Comparison of ENCODE assay signal across 18 cellular contexts in the genomic region with DNA sequence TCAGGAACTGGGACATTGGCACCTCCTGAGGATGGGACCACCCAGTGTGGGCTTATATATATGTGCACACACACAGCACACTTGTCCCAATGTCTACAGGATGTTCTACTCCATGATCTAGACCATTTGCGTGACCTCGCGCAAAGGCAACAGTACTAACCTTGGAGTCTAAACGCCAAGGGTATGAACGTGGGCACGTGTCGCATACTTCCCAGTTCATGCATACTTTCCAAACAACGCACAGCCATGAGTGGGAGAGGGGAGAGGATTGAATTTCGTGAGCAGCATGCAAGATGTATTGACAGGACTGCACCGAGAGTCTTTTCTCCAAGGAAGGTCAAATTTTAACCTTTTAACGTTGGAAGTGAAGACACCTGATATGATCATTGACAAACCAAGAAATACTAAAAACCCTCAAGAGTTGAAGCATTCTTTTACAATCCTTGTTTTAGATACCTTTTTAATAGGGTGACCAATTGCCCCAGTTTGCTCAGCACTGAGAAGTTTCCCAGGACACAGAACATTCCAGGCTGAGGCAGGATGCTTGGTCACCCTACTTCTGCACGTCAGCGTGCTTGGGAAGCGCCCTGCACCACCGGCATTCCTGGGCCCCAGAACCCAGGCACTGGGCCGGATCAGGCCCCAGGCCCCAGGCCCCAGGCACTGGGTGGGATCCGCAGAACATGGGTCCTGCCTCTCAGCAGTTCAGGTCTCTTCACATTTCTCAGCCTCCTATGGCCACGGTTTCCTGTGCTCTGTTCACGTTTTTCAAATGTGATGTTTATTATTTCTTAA.
A peak's percentile ranks its signal among the peaks of the same experiment; 100 is the strongest.
DNase-seq lines count a peak whose midpoint lies in the region; ATAC-seq and TF ChIP-seq lines count a peak whose summit lies in the region.
"Had no signal": no experiment of that assay in that cellular context is flagged by ENCODE, and none has a peak within 500 bp of the region (broad histone marks: within the 10 kb centered on the region; RNA-seq: fewer than 3 reads in every experiment).

No MANE protein-coding gene starts in this region.

- DNase-seq in ELF-1 (ENCODE audit: low read depth, low spot score): peak; percentile 48
- peak; percentile 81 for DNase-seq in esophagus muscularis mucosa (ENCODE audit: extremely low spot score)
- no peak for DNase-seq in psoas muscle
- no peak for DNase-seq in substantia nigra (lab: John Stamatoyannopoulos, UW)
- no peak for DNase-seq in activated CD4-positive, alpha-beta T cell treated with anti-CD3 and anti-CD28 coated beads for 4 hours
- DNase-seq: 8988T; CD4-positive, alpha-beta memory T cell; DMS153; DMS79; H7; HFFc6 had no signal

- H3K36me3 ChIP-seq in esophagus muscularis mucosa (no peaks in the 10 kb centered on the region), psoas muscle (ENCODE audit: insufficient read depth in 1 of 2, low read depth in 1 of 2) (no peaks in the 10 kb centered on the region)
- H3K36me3 ChIP-seq: BLaER1 had no signal

- no peaks in the 10 kb centered on the region for H3K27me3 ChIP-seq in esophagus muscularis mucosa
- no peaks in the 10 kb centered on the region for H3K27me3 ChIP-seq in psoas muscle (ENCODE audit: insufficient read depth in 3 of 3, low read length in 2 of 3)
- H3K27me3 ChIP-seq: BLaER1 had no signal

- TF ChIP-seq CTCF in esophagus muscularis mucosa (IDR thresholded peaks at IDR 0.05) (no peak), psoas muscle (IDR thresholded peaks at IDR 0.05) (no peak)

- ATAC-seq in psoas muscle: peak; percentile 30 to 65 (median 48)
- ATAC-seq in HG02884 (IDR thresholded peaks at IDR 0.05; ENCODE audit: unreplicated experiment): no peak
- ATAC-seq in HG03565 (IDR thresholded peaks at IDR 0.05; ENCODE audit: unreplicated experiment): no peak
- no peak for ATAC-seq in GM21528 (IDR thresholded peaks at IDR 0.05; ENCODE audit: low FRiP score, unreplicated experiment)
- ATAC-seq: GM12878, GM23338, HCT116 had no signal

- no peaks in the 10 kb centered on the region for H3K4me1 ChIP-seq in esophagus muscularis mucosa
- H3K4me1 ChIP-seq in psoas muscle: no peaks in the 10 kb centered on the region
- H3K4me1 ChIP-seq: BLaER1 had no signal

- no peak overlapping the region for H3K27ac ChIP-seq in esophagus muscularis mucosa (replicated peaks in 1 of 4)
- H3K27ac ChIP-seq in psoas muscle: no peak overlapping the region
- peak overlapping the region; percentile 9 for H3K27ac ChIP-seq in substantia nigra (ENCODE audit: low read depth, low read length, poor library complexity, severe bottlenecking)
- H3K27ac ChIP-seq: BLaER1 had no signal

- H3K9me3 ChIP-seq in esophagus muscularis mucosa (no peaks in the 10 kb centered on the region), psoas muscle (peaks cover under 1% of the 10 kb centered on the region)
- H3K9me3 ChIP-seq: BLaER1 had no signal

- TF ChIP-seq EP300 in esophagus muscularis mucosa (IDR thresholded peaks at IDR 0.05): no peak

- TF ChIP-seq POLR2A in esophagus muscularis mucosa (IDR thresholded peaks at IDR 0.05; ENCODE audit: low read depth): no peak

- H3K4me3 ChIP-seq in esophagus muscularis mucosa (no peak overlapping the region), psoas muscle (no peak overlapping the region)
- H3K4me3 ChIP-seq: BLaER1, GM12878, GM23338 had no signal

- intact Hi-C loops in esophagus muscularis mucosa (cut with DNase I) (no loop called here), psoas muscle (cut with DNase I) (no loop called here)

- 85% methylated on average over 17 of the region's 19 CpGs for WGBS in esophagus muscularis mucosa
- WGBS in psoas muscle, 3 donors: 60 to 75% (median 72%) methylated on average over 19 of the region's 19 CpGs

Comparison
In these comparisons a context has a peak if more than half of its experiments do, and no peak if none do; other contexts are left out.
1. DNase-seq: peak in ELF-1 (single experiment) and esophagus muscularis mucosa (single experiment); none in psoas muscle (0 of 2), substantia nigra (0 of 49) and activated CD4-positive, alpha-beta T cell treated with anti-CD3 and anti-CD28 coated beads for 4 hours (0 of 2).
2. ATAC-seq: peak in psoas muscle (4 of 4); none in HG02884 (single experiment), HG03565 (single experiment) and GM21528 (single experiment).